In genomic region chr7:988426-988911, GRCh38 we compare ENCODE assay signal across 17 cellular contexts. TPM values are rescaled to one million over a fixed set of nuclear protein-coding genes. Genes with fewer than 3 reads are reported as not detected.
DNase-seq lines count a peak whose midpoint lies in the region; TF ChIP-seq lines count a peak whose summit lies in the region.
"Had no signal": no experiment of that assay in that cellular context is flagged by ENCODE, and none has a peak within 500 bp of the region (broad histone marks: within the 10 kb centered on the region; RNA-seq: fewer than 3 reads in every experiment).

No MANE protein-coding gene starts in this region.

- WGBS in neuronal stem cell (ENCODE audit: extremely low coverage in 2 of 2, insufficient read length in 2 of 2, insufficient replicate concordance in 1 of 2), 2 donors: no CpG with 5 or more reads among the region's 24 CpGs
- 66% methylated on average over 12 of the region's 24 CpGs for WGBS in SK-N-SH (ENCODE audit: low lambda C conversion rate)
- 7 to 29% methylated on average over 24 of the region's 24 CpGs for WGBS in sigmoid colon, 2 donors

- H2BK120ac ChIP-seq in neuronal stem cell (ENCODE audit: low read depth, low read length): no peak overlapping the region

- H3K4me2 ChIP-seq in neuronal stem cell (ENCODE audit: insufficient read depth, low read length, poor library complexity, severe bottlenecking) (no peak overlapping the region), SK-N-SH (no peak overlapping the region)

- peaks cover 0 to 4% of the 10 kb centered on the region in 2 donors for H3K4me1 Mint-ChIP-seq in immature natural killer cell

- in situ Hi-C loops in brain microvascular endothelial cell (cut with HindIII; ENCODE audit: low pct_ligation_motif_present, low sequenced_read_pairs): no loop called here

- no peak overlapping the region for H4K91ac ChIP-seq in neuronal stem cell (ENCODE audit: low read depth, low read length, poor library complexity)

- H3K27me3 Mint-ChIP-seq in immature natural killer cell (ENCODE audit: low read depth in 3 of 3): peaks cover 2 to 9% (median 6%) of the 10 kb centered on the region in 3 donors
- H3K27me3 Mint-ChIP-seq: type B pancreatic cell had no signal

- H3K9me3 ChIP-seq in neuronal stem cell (replicated peaks in 1 of 2; ENCODE audit: control insufficient read depth in 2 of 2, insufficient read depth in 1 of 2, low read depth in 1 of 2, low read length in 2 of 2) (no peaks in the 10 kb centered on the region), SK-N-SH (no peaks in the 10 kb centered on the region), sigmoid colon (no peaks in the 10 kb centered on the region)

- peak; percentile 12 for TF ChIP-seq CTCF in brain microvascular endothelial cell (IDR thresholded peaks at IDR 0.05; ENCODE audit: low read depth, low read length, missing control alignments)
- TF ChIP-seq CTCF in SK-N-SH (IDR thresholded peaks at IDR 0.05): no peak
- TF ChIP-seq CTCF in sigmoid colon (IDR thresholded peaks at IDR 0.05): no peak

- peak overlapping the region; percentile 55 for H2BK15ac ChIP-seq in neuronal stem cell (ENCODE audit: low read length)

- H4K8ac ChIP-seq in neuronal stem cell (ENCODE audit: low read depth, low read length): no peak overlapping the region

- H3K27me3 ChIP-seq in brain microvascular endothelial cell (replicated peaks): no peaks in the 10 kb centered on the region
- no peaks in the 10 kb centered on the region for H3K27me3 ChIP-seq in neuronal stem cell (ENCODE audit: control insufficient read depth in 3 of 3, insufficient read depth in 3 of 3, low read depth in 1 of 3, low read length in 3 of 3)
- no peaks in the 10 kb centered on the region for H3K27me3 ChIP-seq in SK-N-SH (ENCODE audit: insufficient read depth)
- H3K27me3 ChIP-seq in sigmoid colon: peaks cover 30 to 62% (median 42%) of the 10 kb centered on the region in 3 donors

- POLR2A ChIA-PET in SK-N-SH (lab: Yijun Ruan, JAX): no interaction called here

- peak; percentile 44 for DNase-seq in Daoy (ENCODE audit: low read depth)
- no peak for DNase-seq in brain microvascular endothelial cell
- DNase-seq in neuronal stem cell (ENCODE audit: low spot score): no peak
- DNase-seq in NCI-H345 (lab: John Stamatoyannopoulos, UW): no peak
- no peak for DNase-seq in SK-N-SH
- no peak for DNase-seq in sigmoid colon
- DNase-seq in immature natural killer cell: no peak
- DNase-seq: activated CD4-positive, alpha-beta T cell treated with anti-CD3 and anti-CD28 coated beads, Interleukin-2, amount 50 U/mL, for 48 hours; islet precursor cell; NCI-H1417 treated with DMSO at 0.1 percent for 48 hours; NCI-H524; stimulated activated CD4-positive, alpha-beta T cell treated with anti-CD3 and anti-CD28 coated beads, Interleukin-1b, Interleukin-23, amount 100 ng/mL, for 48 hours had no signal

- H3K4me3 ChIP-seq in brain microvascular endothelial cell (ENCODE audit: low read depth, low read length) (peak overlapping the region; percentile 20), neuronal stem cell (ENCODE audit: low read length in 2 of 2) (no peak overlapping the region), SK-N-SH (ENCODE audit: low read depth in 2 of 2, low read length in 1 of 2) (no peak overlapping the region), sigmoid colon (no peak overlapping the region)

- TF ChIP-seq POLR2A in sigmoid colon (IDR thresholded peaks at IDR 0.05): no peak

- peaks cover under 1% of the 10 kb centered on the region; the same call in 1 of the 2 replicates for H4K20me1 ChIP-seq in SK-N-SH (ENCODE audit: insufficient read depth)

- H3K4me3 Mint-ChIP-seq in immature natural killer cell: no peak overlapping the region
- H3K4me3 Mint-ChIP-seq: type B pancreatic cell had no signal

- peaks cover 2% of the 10 kb centered on the region for H3K79me1 ChIP-seq in neuronal stem cell (ENCODE audit: low read depth, low read length)

- H3K27ac Mint-ChIP-seq in immature natural killer cell: no peak overlapping the region
- H3K27ac Mint-ChIP-seq: type B pancreatic cell had no signal

- H3K4me1 ChIP-seq in neuronal stem cell (ENCODE audit: control insufficient read depth in 2 of 2, insufficient read depth in 1 of 2, low read depth in 1 of 2, low read length in 2 of 2) (peaks cover 8 to 9% of the 10 kb centered on the region in 2 donors), SK-N-SH (ENCODE audit: control insufficient read depth in 1 of 2, insufficient read depth in 2 of 2, low read depth in 1 of 2, low read length in 1 of 2) (peaks cover 3 to 14% of the 10 kb centered on the region in 2 experiments; a peak in 2 of 4 replicates), sigmoid colon (peaks cover 0 to 16% (median 6%) of the 10 kb centered on the region in 4 donors)

- no peak for TF ChIP-seq RAD21 in Ishikawa (IDR thresholded peaks at IDR 0.05; ENCODE audit: low read depth)
- TF ChIP-seq RAD21 in SK-N-SH (IDR thresholded peaks at IDR 0.05; ENCODE audit: low read length): no peak

- no peak overlapping the region for H3K4ac ChIP-seq in neuronal stem cell (ENCODE audit: low read length)

- H3K36me3 ChIP-seq in brain microvascular endothelial cell (replicated peaks): no peaks in the 10 kb centered on the region
- H3K36me3 ChIP-seq in neuronal stem cell (replicated peaks in 1 of 2; ENCODE audit: control insufficient read depth in 2 of 2, insufficient read depth in 2 of 2, low read length in 2 of 2): no peaks in the 10 kb centered on the region
- no peaks in the 10 kb centered on the region for H3K36me3 ChIP-seq in SK-N-SH (replicated peaks in 1 of 2; ENCODE audit: control insufficient read depth in 1 of 2, insufficient read depth in 2 of 2, low read length in 1 of 2)
- H3K36me3 ChIP-seq in sigmoid colon: no peaks in the 10 kb centered on the region

- H2BK5ac ChIP-seq in neuronal stem cell (ENCODE audit: low read length): no peak overlapping the region

- H3K9me2 ChIP-seq in SK-N-SH: no peaks in the 10 kb centered on the region

- H3K18ac ChIP-seq in neuronal stem cell (ENCODE audit: low read length): peak overlapping the region; percentile 83

- peaks cover 0 to 1% (median 0%) of the 10 kb centered on the region in 6 donors for H3K9me3 Mint-ChIP-seq in immature natural killer cell
- H3K9me3 Mint-ChIP-seq: type B pancreatic cell had no signal

- TF ChIP-seq EP300 in Ishikawa (IDR thresholded peaks at IDR 0.05; ENCODE audit: borderline replicate concordance) (0 out of 2 replicates have a peak, but pooled peaks have one; percentile 18), SK-N-SH (IDR thresholded peaks at IDR 0.05; ENCODE audit: borderline replicate concordance in 1 of 2, low read depth in 1 of 2, low read length in 1 of 2) (no peak), sigmoid colon (IDR thresholded peaks at IDR 0.05) (no peak)

- peak overlapping the region; percentile 21 for H3K9ac ChIP-seq in neuronal stem cell (ENCODE audit: low read depth, low read length, poor library complexity)
- no peak overlapping the region for H3K9ac ChIP-seq in SK-N-SH

- H2AK5ac ChIP-seq in neuronal stem cell (ENCODE audit: low read depth, low read length): peak overlapping the region; percentile 88

- CTCF ChIA-PET in SK-N-SH (lab: Yijun Ruan, JAX): interaction anchor here (0.6 to 4.8 kb wide), 10 partner anchors 13 to 296 kb away, joined by 3 to 50 read pairs (median 4); partner anchors contain the start of genes COX19 and GPR146

- peak overlapping the region; percentile 56 for H3K14ac ChIP-seq in neuronal stem cell (ENCODE audit: low read length)

- no peaks in the 10 kb centered on the region for H3K36me3 Mint-ChIP-seq in immature natural killer cell
- H3K36me3 Mint-ChIP-seq: type B pancreatic cell had no signal

- no peaks in the 10 kb centered on the region for H3K79me2 ChIP-seq in SK-N-SH (ENCODE audit: insufficient read depth)

- H3F3A ChIP-seq in SK-N-SH (replicated peaks; ENCODE audit: insufficient read depth): peaks cover under 1% of the 10 kb centered on the region

- H2AFZ ChIP-seq in neuronal stem cell (ENCODE audit: low read length): no peak overlapping the region
- no peak overlapping the region for H2AFZ ChIP-seq in SK-N-SH (ENCODE audit: low read depth)

- H3K23ac ChIP-seq in neuronal stem cell (ENCODE audit: low read depth, low read length, poor library complexity): peak overlapping the region; percentile 73

- H2BK12ac ChIP-seq in neuronal stem cell (ENCODE audit: low read length): no peak overlapping the region

- intact Hi-C loops in sigmoid colon (cut with DNase I): no loop called here

- H3K27ac ChIP-seq in brain microvascular endothelial cell: no peak overlapping the region
- H3K27ac ChIP-seq in neuronal stem cell (replicated peaks; ENCODE audit: low read length): no peak overlapping the region
- no peak overlapping the region for H3K27ac ChIP-seq in SK-N-SH (ENCODE audit: low read depth in 2 of 2, low read length in 1 of 2)
- H3K27ac ChIP-seq in sigmoid colon: no peak overlapping the region

RNA-seq across cellular contexts. Expression of gene CYP2W1, which starts 5.5 kb away (rescaled TPM):
- not detected in 2 replicates for total RNA-seq in Daoy (2014; rRNA removed; shearing (Covaris generic))
- not detected for polyA plus RNA-seq in neuronal stem cell (2013, experiment 1 of 2)
- polyA plus RNA-seq in neuronal stem cell (2013, experiment 2 of 2): not detected
- 0.06 and 0.10 TPM in 2 replicates for polyA plus RNA-seq in SK-N-SH (2012; rRNA removed)
- 0.03 TPM in 1 of 2 replicates, not detected in the other for polyA plus RNA-seq in SK-N-SH (2012; cell fraction: cytosol; rRNA removed)
- polyA plus RNA-seq in SK-N-SH (2012; cell fraction: nucleus; rRNA removed): 0.38 and 0.48 TPM in 2 replicates
- under 1 TPM in 1 of 4 donors, not detected in 3; 0.83 TPM for total RNA-seq in sigmoid colon
- 1 to 10 TPM in 1 of 3 donors, not detected in 2; 3.8 TPM for polyA plus RNA-seq in sigmoid colon
- polyA plus RNA-seq in immature natural killer cell: not detected
- total RNA-seq: bronchial epithelial cell, glomerular endothelial cell, myocyte had no signal

RNA-seq across cellular contexts. Expression of gene COX19, which starts 13.1 kb away (rescaled TPM):
- 8.9 and 11.5 TPM in 2 replicates for total RNA-seq in Daoy (2014; rRNA removed; shearing (Covaris generic))
- 8.7 TPM for polyA plus RNA-seq in neuronal stem cell (2013, experiment 1 of 2)
- 8.9 TPM for polyA plus RNA-seq in neuronal stem cell (2013, experiment 2 of 2)
- 7.6 TPM in 2 replicates for polyA plus RNA-seq in SK-N-SH (2012; rRNA removed)
- polyA plus RNA-seq in SK-N-SH (2012; cell fraction: cytosol; rRNA removed): 6.4 and 7.5 TPM in 2 replicates
- 15.5 and 19.8 TPM in 2 replicates for polyA plus RNA-seq in SK-N-SH (2012; cell fraction: nucleus; rRNA removed)
- 10 to 100 TPM in 1 of 4 donors, 1 to 10 TPM in 3; 8.9 to 12.7 (median 9.3) TPM for total RNA-seq in sigmoid colon
- polyA plus RNA-seq in sigmoid colon: 10 to 100 TPM in 1 of 3 donors, 1 to 10 TPM in 2; 5.1 to 11.5 (median 6.0) TPM
- polyA plus RNA-seq in immature natural killer cell: 10 to 100 TPM; 12.7 to 24.0 (median 18.1) TPM

RNA-seq across cellular contexts. Expression of gene ADAP1, which starts 34.0 kb away (rescaled TPM):
- 1.3 and 5.9 TPM in 2 replicates for total RNA-seq in Daoy (2014; rRNA removed; shearing (Covaris generic))
- 0.50 TPM for polyA plus RNA-seq in neuronal stem cell (2013, experiment 1 of 2)
- polyA plus RNA-seq in neuronal stem cell (2013, experiment 2 of 2): 0.48 TPM
- 3.2 and 5.4 TPM in 2 replicates for polyA plus RNA-seq in SK-N-SH (2012; rRNA removed)
- 2.0 and 2.8 TPM in 2 replicates for polyA plus RNA-seq in SK-N-SH (2012; cell fraction: cytosol; rRNA removed)
- polyA plus RNA-seq in SK-N-SH (2012; cell fraction: nucleus; rRNA removed): 8.1 and 8.6 TPM in 2 replicates
- 10 to 100 TPM; 11.4 to 72.6 (median 28.9) TPM for total RNA-seq in sigmoid colon
- 100 to 1,000 TPM in 2 of 3 donors, 10 to 100 TPM in 1; 99.1 to 157 (median 109) TPM for polyA plus RNA-seq in sigmoid colon
- polyA plus RNA-seq in immature natural killer cell: 10 to 100 TPM; 49.7 to 72.1 (median 55.1) TPM

RNA-seq across cellular contexts. Expression of gene GPR146, which starts 55.9 kb away (rescaled TPM):
- 0.17 and 1.1 TPM in 2 replicates for total RNA-seq in Daoy (2014; rRNA removed; shearing (Covaris generic))
- 1.7 TPM for polyA plus RNA-seq in neuronal stem cell (2013, experiment 1 of 2)
- 1.5 TPM for polyA plus RNA-seq in neuronal stem cell (2013, experiment 2 of 2)
- polyA plus RNA-seq in SK-N-SH (2012; rRNA removed): 1.4 and 2.0 TPM in 2 replicates
- 0.95 and 1.3 TPM in 2 replicates for polyA plus RNA-seq in SK-N-SH (2012; cell fraction: cytosol; rRNA removed)
- polyA plus RNA-seq in SK-N-SH (2012; cell fraction: nucleus; rRNA removed): 1.5 and 2.0 TPM in 2 replicates
- total RNA-seq in sigmoid colon: 10 to 100 TPM; 10.8 to 33.5 (median 27.2) TPM
- 1 to 10 TPM; 3.0 to 7.1 (median 5.5) TPM for polyA plus RNA-seq in sigmoid colon
- polyA plus RNA-seq in immature natural killer cell: 1 to 10 TPM in 2 of 3 donors, not detected in 1; 1.1 to 1.9 TPM

Comparison
In these comparisons a context has a peak if more than half of its experiments do, and no peak if none do; other contexts are left out.
1. RNA of gene ADAP1, which starts 34.0 kb away (polyA plus RNA-seq): 99.1 to 157 TPM in sigmoid colon and 49.7 to 72.1 TPM in immature natural killer cell; 2.0 to 8.6 TPM in SK-N-SH; every median in the first group is over 4 times any median in the second.